8 cellular contexts compared by ENCODE assay signal in genomic region chr12:79935021-79935623, GRCh38. TPM values are rescaled to one million over a fixed set of nuclear protein-coding genes. Genes with fewer than 3 reads are reported as not detected.
DNase-seq lines count a peak whose midpoint lies in the region; ATAC-seq and TF ChIP-seq lines count a peak whose summit lies in the region.

Gene PPP1R12A (minus strand): TSS chr12:79935097. CDS start chr12:79934931, 166 bp downstream.

- H3K27ac Mint-ChIP-seq in type B pancreatic cell = peak within 1 kb of the TSS; percentile 92

- H3K4me1 Mint-ChIP-seq in type B pancreatic cell (ENCODE audit: unreplicated experiment) = peaks cover 27% of the 10 kb centered on the region

- peak; percentile 94 for DNase-seq in NCI-H1436 (lab: John Stamatoyannopoulos, UW)
- DNase-seq in T follicular helper cell (ENCODE audit: low read depth) = peak; percentile 90
- peak; percentile 99 for DNase-seq in cardiac septum (ENCODE audit: low spot score)
- peak; percentile 96 for DNase-seq in pons (ENCODE audit: low spot score)
- peak; percentile 98 for DNase-seq in type B pancreatic cell (ENCODE audit: extremely low spot score, unreplicated experiment)

- intact Hi-C loops in cardiac septum (cut with DNase I) = loop anchor here (1.0 to 10.0 kb wide), 3 partner anchors 120 to 251 kb away; partner anchors contain the start of gene PAWR

- H3K27ac ChIP-seq in adipose tissue (ENCODE audit: low read depth, low read length) = peak within 1 kb of the TSS; percentile 97

- peak; percentile 92 for ATAC-seq in HG02798 (IDR thresholded peaks at IDR 0.05; ENCODE audit: poor library complexity, unreplicated experiment)

- peak within 1 kb of the TSS; percentile 100 for H3K4me3 ChIP-seq in GM12875 (ENCODE audit: low read depth, low read length)

- 0 to 1% (median 0%) methylated on average over 42 to 44 of the region's 44 CpGs for WGBS in adipose tissue, 3 donors

- no peaks in the 10 kb centered on the region for H3K27me3 Mint-ChIP-seq in type B pancreatic cell

- no peaks in the 10 kb centered on the region for H3K9me3 Mint-ChIP-seq in type B pancreatic cell

- peaks cover 1% of the 10 kb centered on the region for H3K36me3 Mint-ChIP-seq in type B pancreatic cell

- H3K4me3 Mint-ChIP-seq in type B pancreatic cell = peak within 1 kb of the TSS; percentile 89

- TF ChIP-seq CTCF in GM12875 (IDR thresholded peaks at IDR 0.05; ENCODE audit: borderline replicate concordance, insufficient read depth, low read depth, low read length) (0 out of 2 replicates have a peak, but pooled peaks have one; percentile 1), type B pancreatic cell (conservative IDR thresholded peaks at IDR 0.05) (peak; percentile 33)

RNA-seq across cellular contexts. Expression of gene PPP1R12A, which starts in this region (rescaled TPM):
- polyA plus RNA-seq in adipose tissue = 10 to 100 TPM in 2 of 3 donors, 1 to 10 TPM in 1; 6.2 to 18.2 (median 15.4) TPM
- total RNA-seq in cardiac septum (63.3 TPM), type B pancreatic cell (ENCODE audit: low replicate concordance) (67.0 and 78.2 TPM in 2 replicates)

Comparison
In these comparisons a context has a peak if more than half of its experiments do, and no peak if none do; other contexts are left out.
1. Peak in every context shown above with its lines: DNase-seq, ATAC-seq, H3K4me3 ChIP-seq and H3K27ac ChIP-seq.